ENCODE assay signal across 1 cellular context in the genomic region with DNA sequence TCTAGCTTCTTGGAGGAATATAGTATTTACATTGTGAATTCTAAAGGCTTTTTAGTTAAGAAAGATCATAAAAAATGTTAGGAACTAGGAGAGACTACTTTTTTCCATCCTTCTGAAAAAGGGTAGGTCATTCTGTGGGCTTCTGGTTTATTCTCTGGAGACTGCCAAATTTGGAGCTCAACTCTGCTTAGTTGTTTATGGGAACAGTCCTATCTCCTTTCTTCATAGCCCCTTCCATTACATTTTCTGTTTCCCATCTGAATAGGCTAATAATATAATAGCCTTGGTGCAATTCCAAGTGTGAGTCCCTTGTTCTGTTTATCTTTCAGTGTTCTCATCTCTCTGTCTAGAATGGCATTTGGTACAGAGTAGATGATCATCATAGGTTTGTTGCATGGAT.
TF ChIP-seq lines count a peak whose summit lies in the region.

No MANE protein-coding gene starts in this region.

TF ChIP-seq in IMR-90, 13 proteins besides CTCF, POLR2A, EP300 and RAD21:
- TF ChIP-seq NFE2L2 (IDR thresholded peaks at IDR 0.05; ENCODE audit: low read depth, low read length) (no peak), RFX5 (IDR thresholded peaks at IDR 0.05; ENCODE audit: low read depth, low read length) (no peak), SMC3 (IDR thresholded peaks at IDR 0.05; ENCODE audit: low read depth, low read length) (no peak), CEBPB (IDR thresholded peaks at IDR 0.05; ENCODE audit: low read depth, low read length) (no peak), BHLHE40 (IDR thresholded peaks at IDR 0.05; ENCODE audit: low read depth, low read length) (no peak), MAFK (IDR thresholded peaks at IDR 0.05; ENCODE audit: low read depth, low read length) (no peak), MAZ (IDR thresholded peaks at IDR 0.05; ENCODE audit: borderline replicate concordance, low read depth, low read length) (no peak), MXI1 (IDR thresholded peaks at IDR 0.05; ENCODE audit: borderline replicate concordance, low read depth, low read length) (no peak), RCOR1 (IDR thresholded peaks at IDR 0.05; ENCODE audit: insufficient replicate concordance, low read length) (no peak), CHD1 (IDR thresholded peaks at IDR 0.05; ENCODE audit: low read depth, low read length) (no peak), FOS (IDR thresholded peaks at IDR 0.05; ENCODE audit: low read depth, low read length) (no peak)
- TF ChIP-seq, protein P1, sequence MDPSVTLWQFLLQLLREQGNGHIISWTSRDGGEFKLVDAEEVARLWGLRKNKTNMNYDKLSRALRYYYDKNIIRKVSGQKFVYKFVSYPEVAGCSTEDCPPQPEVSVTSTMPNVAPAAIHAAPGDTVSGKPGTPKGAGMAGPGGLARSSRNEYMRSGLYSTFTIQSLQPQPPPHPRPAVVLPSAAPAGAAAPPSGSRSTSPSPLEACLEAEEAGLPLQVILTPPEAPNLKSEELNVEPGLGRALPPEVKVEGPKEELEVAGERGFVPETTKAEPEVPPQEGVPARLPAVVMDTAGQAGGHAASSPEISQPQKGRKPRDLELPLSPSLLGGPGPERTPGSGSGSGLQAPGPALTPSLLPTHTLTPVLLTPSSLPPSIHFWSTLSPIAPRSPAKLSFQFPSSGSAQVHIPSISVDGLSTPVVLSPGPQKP (IDR thresholded peaks at IDR 0.05; ENCODE audit: borderline replicate concordance, low read depth, low read length): no peak
- TF ChIP-seq, protein P2, sequence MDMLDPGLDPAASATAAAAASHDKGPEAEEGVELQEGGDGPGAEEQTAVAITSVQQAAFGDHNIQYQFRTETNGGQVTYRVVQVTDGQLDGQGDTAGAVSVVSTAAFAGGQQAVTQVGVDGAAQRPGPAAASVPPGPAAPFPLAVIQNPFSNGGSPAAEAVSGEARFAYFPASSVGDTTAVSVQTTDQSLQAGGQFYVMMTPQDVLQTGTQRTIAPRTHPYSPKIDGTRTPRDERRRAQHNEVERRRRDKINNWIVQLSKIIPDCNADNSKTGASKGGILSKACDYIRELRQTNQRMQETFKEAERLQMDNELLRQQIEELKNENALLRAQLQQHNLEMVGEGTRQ (IDR thresholded peaks at IDR 0.05; ENCODE audit: low read depth, low read length): no peak
